ENCODE assay signal across 15 cellular contexts in genomic region chr16:50664270-50664669, GRCh38. TPM values are rescaled to one million over a fixed set of nuclear protein-coding genes. Genes with fewer than 3 reads are reported as not detected.
DNase-seq lines count a peak whose midpoint lies in the region; ATAC-seq and TF ChIP-seq lines count a peak whose summit lies in the region.
"Had no signal": no experiment of that assay in that cellular context is flagged by ENCODE, and none has a peak within 500 bp of the region (broad histone marks: within the 10 kb centered on the region; RNA-seq: fewer than 3 reads in every experiment).

No MANE protein-coding gene starts in this region.

- H3K27me3 Mint-ChIP-seq in activated CD4-positive, alpha-beta memory T cell treated with anti-CD3 and anti-CD28 coated beads, Interleukin-2, amount 10 ng/mL, durations not matched to agents 7 days and 5 days: no peaks in the 10 kb centered on the region
- no peaks in the 10 kb centered on the region for H3K27me3 Mint-ChIP-seq in activated CD4-positive, alpha-beta memory T cell treated with anti-CD3 and anti-CD28 coated beads for 36 hours
- H3K27me3 Mint-ChIP-seq in T-cell (no peaks in the 10 kb centered on the region), HFFc6 (ENCODE audit: insufficient read depth) (peaks cover 6% of the 10 kb centered on the region)
- H3K27me3 Mint-ChIP-seq in naive thymus-derived CD8-positive, alpha-beta T cell: no peaks in the 10 kb centered on the region

- H3K36me3 Mint-ChIP-seq in activated CD4-positive, alpha-beta memory T cell treated with anti-CD3 and anti-CD28 coated beads, Interleukin-2, amount 10 ng/mL, durations not matched to agents 7 days and 5 days (ENCODE audit: low read depth): peaks cover 29% of the 10 kb centered on the region
- no peaks in the 10 kb centered on the region for H3K36me3 Mint-ChIP-seq in activated CD4-positive, alpha-beta memory T cell treated with anti-CD3 and anti-CD28 coated beads for 36 hours
- peaks cover 7% of the 10 kb centered on the region for H3K36me3 Mint-ChIP-seq in T-cell
- peaks cover 0 to 2% (median 0%) of the 10 kb centered on the region in 3 donors for H3K36me3 Mint-ChIP-seq in naive thymus-derived CD8-positive, alpha-beta T cell
- no peaks in the 10 kb centered on the region for H3K36me3 Mint-ChIP-seq in HFFc6 (ENCODE audit: low read depth)

- peaks cover 5% of the 10 kb centered on the region for H3K9me3 Mint-ChIP-seq in activated CD4-positive, alpha-beta memory T cell treated with anti-CD3 and anti-CD28 coated beads, Interleukin-2, amount 10 ng/mL, durations not matched to agents 7 days and 5 days
- H3K9me3 Mint-ChIP-seq in activated CD4-positive, alpha-beta memory T cell treated with anti-CD3 and anti-CD28 coated beads for 36 hours: peaks cover 6% of the 10 kb centered on the region
- H3K9me3 Mint-ChIP-seq in T-cell (peaks cover 0 to 5% (median 0%) of the 10 kb centered on the region in 3 donors), HFFc6 (no peaks in the 10 kb centered on the region)
- no peaks in the 10 kb centered on the region for H3K9me3 Mint-ChIP-seq in naive thymus-derived CD8-positive, alpha-beta T cell

- CTCF ChIA-PET in activated CD4-positive, alpha-beta memory T cell treated with anti-CD3 and anti-CD28 coated beads, Interleukin-2, amount 10 ng/mL, durations not matched to agents 7 days and 5 days (lab: Charles Lee): interaction anchor here (0.6 to 17.4 kb wide), 12 partner anchors 16 to 810 kb away, joined by 3 to 288 read pairs (median 8); partner anchors contain the start of genes CNEP1R1 and SNX20
- CTCF ChIA-PET in activated CD4-positive, alpha-beta memory T cell treated with anti-CD3 and anti-CD28 coated beads for 36 hours (lab: Charles Lee): interaction anchor here (0.5 to 20.1 kb wide), 18 partner anchors 11 to 598 kb away, joined by 3 to 430 read pairs (median 12); partner anchors contain the start of genes HEATR3 and SNX20
- CTCF ChIA-PET in T-cell (lab: Charles Lee): interaction anchor here (0.6 to 2.1 kb wide), 10 partner anchors 9 to 454 kb away, joined by 3 to 14 read pairs (median 3); partner anchors contain the start of gene SNX20 (in 1 of the 2)

- peak overlapping the region; percentile 94 for H3K27ac Mint-ChIP-seq in activated CD4-positive, alpha-beta memory T cell treated with anti-CD3 and anti-CD28 coated beads, Interleukin-2, amount 10 ng/mL, durations not matched to agents 7 days and 5 days
- H3K27ac Mint-ChIP-seq in activated CD4-positive, alpha-beta memory T cell treated with anti-CD3 and anti-CD28 coated beads for 36 hours: no peak overlapping the region
- H3K27ac Mint-ChIP-seq in T-cell (peak overlapping the region in 1 of 2 donors; percentile 85), HFFc6 (no peak overlapping the region)
- H3K27ac Mint-ChIP-seq in naive thymus-derived CD8-positive, alpha-beta T cell: peak overlapping the region in 5 of 10 donors; percentile 10 to 88 (median 85)

- no peak overlapping the region for H3K4me3 ChIP-seq in BLaER1 treated with 17β-estradiol and CSF1 and Interleukin-3, amounts not matched to agents 10 nM and 100 nM

- H3K9me3 ChIP-seq in BLaER1 treated with 17β-estradiol and CSF1 and Interleukin-3, amounts not matched to agents 10 nM and 100 nM (replicated peaks in 1 of 11): no peaks in the 10 kb centered on the region

- H3K4me3 Mint-ChIP-seq in activated CD4-positive, alpha-beta memory T cell treated with anti-CD3 and anti-CD28 coated beads, Interleukin-2, amount 10 ng/mL, durations not matched to agents 7 days and 5 days: no peak overlapping the region
- H3K4me3 Mint-ChIP-seq in activated CD4-positive, alpha-beta memory T cell treated with anti-CD3 and anti-CD28 coated beads for 36 hours: no peak overlapping the region
- H3K4me3 Mint-ChIP-seq in T-cell: peak overlapping the region in 2 of 3 donors; percentile 72 to 75
- H3K4me3 Mint-ChIP-seq in naive thymus-derived CD8-positive, alpha-beta T cell: peak overlapping the region in 9 of 10 donors; percentile 79 to 90 (median 85)
- H3K4me3 Mint-ChIP-seq in HFFc6: no peak overlapping the region

- POLR2A ChIA-PET in activated CD4-positive, alpha-beta memory T cell treated with anti-CD3 and anti-CD28 coated beads, Interleukin-2, amount 10 ng/mL, durations not matched to agents 7 days and 5 days (lab: Charles Lee): interaction anchor here (1.3 to 12.4 kb wide), 5 partner anchors 9 to 639 kb away, joined by 3 to 180 read pairs (median 5); partner anchors contain the start of genes CNEP1R1, CYLD and SNX20
- POLR2A ChIA-PET in activated CD4-positive, alpha-beta memory T cell treated with anti-CD3 and anti-CD28 coated beads for 36 hours (lab: Charles Lee): no interaction called here
- POLR2A ChIA-PET in T-cell (lab: Charles Lee): no interaction called here
- POLR2A ChIA-PET in naive thymus-derived CD8-positive, alpha-beta T cell (lab: Charles Lee): interaction anchor here (1.1 to 2.1 kb wide), 2 partner anchors 17 to 19 kb away, joined by 3 to 9 read pairs; partner anchors contain the start of gene SNX20

- peak overlapping the region in 4 of 11 experiments; percentile 67 to 84 (median 72); a peak in 5 of 22 replicates for H3K27ac ChIP-seq in BLaER1 treated with 17β-estradiol and CSF1 and Interleukin-3, amounts not matched to agents 10 nM and 100 nM

- H3K4me1 Mint-ChIP-seq in activated CD4-positive, alpha-beta memory T cell treated with anti-CD3 and anti-CD28 coated beads, Interleukin-2, amount 10 ng/mL, durations not matched to agents 7 days and 5 days: peaks cover 47% of the 10 kb centered on the region
- peaks cover 39% of the 10 kb centered on the region for H3K4me1 Mint-ChIP-seq in activated CD4-positive, alpha-beta memory T cell treated with anti-CD3 and anti-CD28 coated beads for 36 hours (ENCODE audit: low read depth)
- H3K4me1 Mint-ChIP-seq in T-cell (peaks cover 37 to 44% (median 41%) of the 10 kb centered on the region in 3 donors), HFFc6 (ENCODE audit: low read depth) (peaks cover 6% of the 10 kb centered on the region; the same call in 1 of the 2 replicates)
- H3K4me1 Mint-ChIP-seq in naive thymus-derived CD8-positive, alpha-beta T cell: peaks cover 17 to 41% (median 36%) of the 10 kb centered on the region in 4 donors

- ATAC-seq in T-cell (replicated peaks in 1 of 4) (no peak), GM18517 (IDR thresholded peaks at IDR 0.05; ENCODE audit: unreplicated experiment) (no peak)
- ATAC-seq in naive thymus-derived CD8-positive, alpha-beta T cell: no peak

- H3K4me2 ChIP-seq in BLaER1 treated with 17β-estradiol and CSF1 and Interleukin-3, amounts not matched to agents 10 nM and 100 nM: peak overlapping the region in 10 of 11 experiments; percentile 81 to 95 (median 88); a peak in 13 of 22 replicates

- intact Hi-C loops in activated CD4-positive, alpha-beta memory T cell treated with anti-CD3 and anti-CD28 coated beads for 36 hours (cut with micrococcal nuclease): no loop called here

- no peak for DNase-seq in activated CD4-positive, alpha-beta memory T cell treated with anti-CD3 and anti-CD28 coated beads, Interleukin-2, amount 10 ng/mL, durations not matched to agents 7 days and 5 days
- DNase-seq in activated CD4-positive, alpha-beta memory T cell treated with anti-CD3 and anti-CD28 coated beads for 36 hours: no peak
- DNase-seq in T-cell (no peak), HFFc6 (no peak)
- DNase-seq in naive thymus-derived CD8-positive, alpha-beta T cell: no peak
- DNase-seq in activated CD4-positive, alpha-beta T cell treated with anti-CD3 and anti-CD28 coated beads, Interleukin-2, amount 50 U/mL, for 4 hours: no peak
- DNase-seq: IMR-90, Kasumi-1, NCI-H2029, NCI-H2171 treated with DMSO at 0.1 percent for 48 hours, NCI-H510A, NCI-H82 had no signal

- 0 out of 22 replicates have a peak, but pooled peaks cover 0 to 8% (median 0%) of the 10 kb centered on the region in 11 experiments for H4K20me1 ChIP-seq in BLaER1 treated with 17β-estradiol and CSF1 and Interleukin-3, amounts not matched to agents 10 nM and 100 nM

- H3K36me3 ChIP-seq in BLaER1 treated with 17β-estradiol and CSF1 and Interleukin-3, amounts not matched to agents 10 nM and 100 nM: 0 out of 22 replicates have a peak, but pooled peaks cover 0 to under 1% (median 0%) of the 10 kb centered on the region in 11 experiments

- peaks cover 34 to 47% (median 37%) of the 10 kb centered on the region in 10 experiments for H3K4me1 ChIP-seq in BLaER1 treated with 17β-estradiol and CSF1 and Interleukin-3, amounts not matched to agents 10 nM and 100 nM

- no peak overlapping the region; a peak in 1 of 22 replicates for H3K9ac ChIP-seq in BLaER1 treated with 17β-estradiol and CSF1 and Interleukin-3, amounts not matched to agents 10 nM and 100 nM

- no peaks in the 10 kb centered on the region for H3K27me3 ChIP-seq in BLaER1 treated with 17β-estradiol and CSF1 and Interleukin-3, amounts not matched to agents 10 nM and 100 nM

- no peak for TF ChIP-seq CTCF in HFFc6 (IDR thresholded peaks at IDR 0.05)

RNA-seq across cellular contexts. Expression of gene SNX20, which starts 16.8 kb away (rescaled TPM):
- total RNA-seq in activated CD4-positive, alpha-beta memory T cell treated with anti-CD3 and anti-CD28 coated beads, Interleukin-2, amount 10 ng/mL, durations not matched to agents 7 days and 5 days: 10 to 100 TPM; 94.7 to 97.7 TPM
- total RNA-seq in activated CD4-positive, alpha-beta memory T cell treated with anti-CD3 and anti-CD28 coated beads for 36 hours: 10 to 100 TPM; 55.4 to 56.9 TPM
- total RNA-seq in T-cell: 10 to 100 TPM; 38.8 to 85.2 (median 69.6) TPM
- total RNA-seq in naive thymus-derived CD8-positive, alpha-beta T cell: 10 to 100 TPM; 38.3 to 42.8 TPM
- polyA plus RNA-seq in naive thymus-derived CD8-positive, alpha-beta T cell: 10 to 100 TPM; 31.1 to 50.4 (median 34.4) TPM
- total RNA-seq in HFFc6 (2021; fragmentation: NEBNext Ultra II Directional; extraction: Animal tissue kit (Norgen Biotek cat#: 25700)): not detected
- total RNA-seq: A172, IMR-90 had no signal
- polyA plus RNA-seq: IMR-90 had no signal

RNA-seq across cellular contexts. Expression of gene NOD2, which starts 29.1 kb away (rescaled TPM):
- total RNA-seq in activated CD4-positive, alpha-beta memory T cell treated with anti-CD3 and anti-CD28 coated beads, Interleukin-2, amount 10 ng/mL, durations not matched to agents 7 days and 5 days: 10 to 100 TPM; 20.8 to 24.1 TPM
- 10 to 100 TPM; 17.9 to 18.7 TPM for total RNA-seq in activated CD4-positive, alpha-beta memory T cell treated with anti-CD3 and anti-CD28 coated beads for 36 hours
- total RNA-seq in T-cell: 1 to 10 TPM; 2.4 to 7.6 (median 3.1) TPM
- under 1 TPM; 0.08 to 0.49 TPM for total RNA-seq in naive thymus-derived CD8-positive, alpha-beta T cell
- polyA plus RNA-seq in naive thymus-derived CD8-positive, alpha-beta T cell: under 1 TPM in 2 of 3 donors, not detected in 1; 0.33 to 0.51 TPM
- not detected for total RNA-seq in HFFc6 (2021; fragmentation: NEBNext Ultra II Directional; extraction: Animal tissue kit (Norgen Biotek cat#: 25700))
- total RNA-seq: A172, IMR-90 had no signal
- polyA plus RNA-seq: IMR-90 had no signal

Comparison
In these comparisons a context has a peak if more than half of its experiments do, and no peak if none do; other contexts are left out.
1. POLR2A ChIA-PET loops: an anchor here in activated CD4-positive, alpha-beta memory T cell treated with anti-CD3 and anti-CD28 coated beads, Interleukin-2, amount 10 ng/mL, durations not matched to agents 7 days and 5 days (1.3 to 12.4 kb wide) and naive thymus-derived CD8-positive, alpha-beta T cell (1.1 to 2.1 kb wide); none called in activated CD4-positive, alpha-beta memory T cell treated with anti-CD3 and anti-CD28 coated beads for 36 hours and T-cell.
2. H3K4me3 Mint-ChIP-seq: peak in T-cell (2 of 3) and naive thymus-derived CD8-positive, alpha-beta T cell (9 of 10); none in activated CD4-positive, alpha-beta memory T cell treated with anti-CD3 and anti-CD28 coated beads, Interleukin-2, amount 10 ng/mL, durations not matched to agents 7 days and 5 days (single experiment), activated CD4-positive, alpha-beta memory T cell treated with anti-CD3 and anti-CD28 coated beads for 36 hours (single experiment) and HFFc6 (single experiment).
3. RNA of gene SNX20, which starts 16.8 kb away (total RNA-seq): 94.7 to 97.7 TPM in activated CD4-positive, alpha-beta memory T cell treated with anti-CD3 and anti-CD28 coated beads, Interleukin-2, amount 10 ng/mL, durations not matched to agents 7 days and 5 days, 38.8 to 85.2 TPM in T-cell, 55.4 to 56.9 TPM in activated CD4-positive, alpha-beta memory T cell treated with anti-CD3 and anti-CD28 coated beads for 36 hours and 38.3 to 42.8 TPM in naive thymus-derived CD8-positive, alpha-beta T cell; not detected in HFFc6; every median in the first group is over 10 times any median in the second.